Comparison of ENCODE assay signal across 26 cellular contexts in genomic region chr1:61480273-61480672, GRCh38.
"Had no signal": no experiment of that assay in that cellular context is flagged by ENCODE, and none has a peak within 500 bp of the region (broad histone marks: within the 10 kb centered on the region; RNA-seq: fewer than 3 reads in every experiment).

No MANE protein-coding gene starts in this region.

- H3K36me3 ChIP-seq: brain microvascular endothelial cell had no signal

- FAIRE-seq: RCC 7860, TTC549 had no signal

- H3K4me1 Mint-ChIP-seq: activated B cell treated with CpG ODN at 0.5 μM for 24 hours; activated CD4-positive, alpha-beta T cell treated with anti-CD3 and anti-CD28 coated beads, Interleukin-2, amount 10 ng/mL, durations not matched to agents 24 days and 14 days; activated CD8-positive, alpha-beta memory T cell treated with anti-CD3 and anti-CD28 coated beads, Interleukin-2, amount 10 ng/mL, durations not matched to agents 7 days and 5 days; activated T-helper 17 cell treated with anti-CD3 and anti-CD28 coated beads, Interleukin-2, amount 50 U/mL, for 72 hours; T-helper 17 cell had no signal

- ATAC-seq: activated CD8-positive, alpha-beta memory T cell treated with anti-CD3 and anti-CD28 coated beads, Interleukin-2, amount 10 ng/mL, durations not matched to agents 7 days and 5 days; activated T-helper 17 cell treated with anti-CD3 and anti-CD28 coated beads, Interleukin-2, amount 50 U/mL, for 72 hours; T-helper 17 cell had no signal

- H3K36me3 Mint-ChIP-seq: activated CD8-positive, alpha-beta memory T cell treated with anti-CD3 and anti-CD28 coated beads, Interleukin-2, amount 10 ng/mL, durations not matched to agents 7 days and 5 days; activated naive CD8-positive, alpha-beta T cell had no signal

- H3K4me3 Mint-ChIP-seq: activated B cell treated with CpG ODN at 0.5 μM for 24 hours; activated CD4-positive, alpha-beta T cell treated with anti-CD3 and anti-CD28 coated beads, Interleukin-2, amount 10 ng/mL, durations not matched to agents 24 days and 14 days; activated CD8-positive, alpha-beta memory T cell treated with anti-CD3 and anti-CD28 coated beads, Interleukin-2, amount 10 ng/mL, durations not matched to agents 7 days and 5 days; activated naive CD4-positive, alpha-beta T cell treated with anti-CD3 and anti-CD28 coated beads for 36 hours; activated naive CD8-positive, alpha-beta T cell; activated T-cell treated with anti-CD3 and anti-CD28 coated beads, Interleukin-2, amount 50 U/mL, for 24 hours; activated T-helper 17 cell treated with anti-CD3 and anti-CD28 coated beads, Interleukin-2, amount 50 U/mL, for 72 hours; T-helper 17 cell had no signal

- H3K9me3 Mint-ChIP-seq: activated B cell treated with CpG ODN at 0.5 μM for 24 hours; activated CD4-positive, alpha-beta T cell treated with anti-CD3 and anti-CD28 coated beads, Interleukin-2, amount 10 ng/mL, durations not matched to agents 24 days and 14 days; activated naive CD4-positive, alpha-beta T cell treated with anti-CD3 and anti-CD28 coated beads for 36 hours; activated T-cell treated with anti-CD3 and anti-CD28 coated beads, Interleukin-2, amount 50 U/mL, for 24 hours; activated T-helper 17 cell treated with anti-CD3 and anti-CD28 coated beads, Interleukin-2, amount 50 U/mL, for 72 hours had no signal

- H3K27ac Mint-ChIP-seq: activated B cell treated with CpG ODN at 0.5 μM for 24 hours; activated CD4-positive, alpha-beta T cell treated with anti-CD3 and anti-CD28 coated beads, Interleukin-2, amount 10 ng/mL, durations not matched to agents 24 days and 14 days; activated CD8-positive, alpha-beta memory T cell treated with anti-CD3 and anti-CD28 coated beads, Interleukin-2, amount 10 ng/mL, durations not matched to agents 7 days and 5 days; activated naive CD4-positive, alpha-beta T cell treated with anti-CD3 and anti-CD28 coated beads for 36 hours; activated naive CD8-positive, alpha-beta T cell; activated T-cell treated with anti-CD3 and anti-CD28 coated beads, Interleukin-2, amount 50 U/mL, for 24 hours; activated T-helper 17 cell treated with anti-CD3 and anti-CD28 coated beads, Interleukin-2, amount 50 U/mL, for 72 hours; T-helper 17 cell had no signal

- DNase-seq: activated B cell treated with CpG ODN at 0.5 μM for 24 hours; activated CD4-positive, alpha-beta T cell treated with anti-CD3 and anti-CD28 coated beads for 1 hour; activated CD4-positive, alpha-beta T cell treated with anti-CD3 and anti-CD28 coated beads, Interleukin-2, amount 10 ng/mL, durations not matched to agents 24 days and 14 days; activated CD4-positive, alpha-beta T cell treated with anti-CD3 and anti-CD28 coated beads, Interleukin-2, amount 50 U/mL, for 48 hours; activated CD8-positive, alpha-beta memory T cell treated with anti-CD3 and anti-CD28 coated beads, Interleukin-2, amount 10 ng/mL, durations not matched to agents 7 days and 5 days; activated gamma-delta T cell; activated naive CD4-positive, alpha-beta T cell treated with anti-CD3 and anti-CD28 coated beads for 36 hours; activated T-cell treated with anti-CD3 and anti-CD28 coated beads, Interleukin-2, amount 50 U/mL, for 24 hours; amygdala; brain microvascular endothelial cell; cerebellar nuclear complex; Karpas-422; NCI-H1048; NCI-H146; NCI-H187 treated with DMSO at 0.1 percent for 48 hours; NCI-H2081 treated with DMSO at 0.1 percent for 48 hours; NCI-H2227 treated with DMSO at 0.1 percent for 48 hours; NCI-H526; NCI-H774; SIG-M5; T-helper 17 cell; T-helper 9 cell had no signal

- H3K27me3 ChIP-seq: brain microvascular endothelial cell had no signal

- H3K27ac ChIP-seq: brain microvascular endothelial cell had no signal
